ENCODE assay signal across 1 cellular context in the genomic region with DNA sequence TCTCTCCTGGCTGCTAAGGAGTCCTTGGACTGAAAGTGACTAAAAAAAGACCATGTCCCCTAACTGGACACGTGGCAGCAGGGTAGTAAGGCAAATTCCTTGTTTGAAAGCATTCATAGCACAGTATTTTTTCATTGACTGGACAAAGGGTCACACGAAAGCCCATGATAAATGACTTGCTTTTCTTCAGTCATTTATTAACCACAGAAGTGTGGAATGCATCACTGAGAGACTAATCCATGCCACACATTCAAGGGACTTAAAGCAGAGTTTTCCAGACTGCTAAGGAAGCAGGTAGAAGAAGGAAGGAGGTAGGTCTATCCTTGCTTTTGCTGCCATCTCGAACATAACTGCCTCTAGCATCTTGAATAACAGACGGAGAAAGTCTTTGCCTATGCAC.
TF ChIP-seq lines count a peak whose summit lies in the region.

No MANE protein-coding gene starts in this region.

TF ChIP-seq in WTC11, 78 proteins besides CTCF, POLR2A, EP300 and RAD21 (continued from another document):
- TF ChIP-seq, protein P1, sequence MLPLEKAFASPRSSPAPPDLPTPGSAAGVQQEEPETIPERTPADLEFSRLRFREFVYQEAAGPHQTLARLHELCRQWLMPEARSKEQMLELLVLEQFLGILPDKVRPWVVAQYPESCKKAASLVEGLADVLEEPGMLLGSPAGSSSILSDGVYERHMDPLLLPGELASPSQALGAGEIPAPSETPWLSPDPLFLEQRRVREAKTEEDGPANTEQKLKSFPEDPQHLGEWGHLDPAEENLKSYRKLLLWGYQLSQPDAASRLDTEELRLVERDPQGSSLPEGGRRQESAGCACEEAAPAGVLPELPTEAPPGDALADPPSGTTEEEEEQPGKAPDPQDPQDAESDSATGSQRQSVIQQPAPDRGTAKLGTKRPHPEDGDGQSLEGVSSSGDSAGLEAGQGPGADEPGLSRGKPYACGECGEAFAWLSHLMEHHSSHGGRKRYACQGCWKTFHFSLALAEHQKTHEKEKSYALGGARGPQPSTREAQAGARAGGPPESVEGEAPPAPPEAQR (CRISPR knock-in tag; IDR thresholded peaks at IDR 0.05), result no peak
- TF ChIP-seq NFATC4 (CRISPR knock-in tag; IDR thresholded peaks at IDR 0.05) (no peak), ZBTB21 (CRISPR knock-in tag; IDR thresholded peaks at IDR 0.05; ENCODE audit: borderline replicate concordance) (no peak), PRRX2 (CRISPR knock-in tag; IDR thresholded peaks at IDR 0.05) (no peak)
- TF ChIP-seq, protein P2, sequence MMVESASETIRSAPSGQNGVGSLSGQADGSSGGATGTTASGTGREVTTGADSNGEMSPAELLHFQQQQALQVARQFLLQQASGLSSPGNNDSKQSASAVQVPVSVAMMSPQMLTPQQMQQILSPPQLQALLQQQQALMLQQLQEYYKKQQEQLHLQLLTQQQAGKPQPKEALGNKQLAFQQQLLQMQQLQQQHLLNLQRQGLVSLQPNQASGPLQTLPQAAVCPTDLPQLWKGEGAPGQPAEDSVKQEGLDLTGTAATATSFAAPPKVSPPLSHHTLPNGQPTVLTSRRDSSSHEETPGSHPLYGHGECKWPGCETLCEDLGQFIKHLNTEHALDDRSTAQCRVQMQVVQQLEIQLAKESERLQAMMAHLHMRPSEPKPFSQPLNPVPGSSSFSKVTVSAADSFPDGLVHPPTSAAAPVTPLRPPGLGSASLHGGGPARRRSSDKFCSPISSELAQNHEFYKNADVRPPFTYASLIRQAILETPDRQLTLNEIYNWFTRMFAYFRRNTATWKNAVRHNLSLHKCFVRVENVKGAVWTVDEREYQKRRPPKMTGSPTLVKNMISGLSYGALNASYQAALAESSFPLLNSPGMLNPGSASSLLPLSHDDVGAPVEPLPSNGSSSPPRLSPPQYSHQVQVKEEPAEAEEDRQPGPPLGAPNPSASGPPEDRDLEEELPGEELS (CRISPR knock-in tag; IDR thresholded peaks at IDR 0.05), result no peak
- TF ChIP-seq, protein P3, sequence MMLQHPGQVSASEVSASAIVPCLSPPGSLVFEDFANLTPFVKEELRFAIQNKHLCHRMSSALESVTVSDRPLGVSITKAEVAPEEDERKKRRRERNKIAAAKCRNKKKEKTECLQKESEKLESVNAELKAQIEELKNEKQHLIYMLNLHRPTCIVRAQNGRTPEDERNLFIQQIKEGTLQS (CRISPR knock-in tag; conservative IDR thresholded peaks at IDR 0.05), result no peak
